Comparison of ENCODE assay signal across 17 cellular contexts in the genomic region with DNA sequence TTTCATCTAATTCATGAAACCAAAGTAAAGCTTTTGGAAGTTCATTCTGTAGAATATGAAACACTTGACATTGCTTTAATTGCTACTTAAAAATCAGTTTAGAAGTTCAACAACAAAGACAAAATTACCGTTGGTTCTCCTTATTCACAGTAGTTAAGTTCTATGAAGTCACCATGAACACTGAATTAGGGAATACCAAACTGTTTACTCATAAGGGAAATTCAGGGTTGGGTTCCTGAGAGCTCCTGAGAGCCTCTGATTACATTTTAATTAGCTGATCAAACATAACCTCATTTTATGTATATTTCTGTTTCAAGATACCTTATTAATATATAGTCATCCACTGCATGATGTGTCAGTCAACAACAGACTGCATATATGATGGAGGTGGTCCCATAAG. TPM values are rescaled to one million over a fixed set of nuclear protein-coding genes. Genes with fewer than 3 reads are reported as not detected.
A peak's percentile ranks its signal among the peaks of the same experiment; 100 is the strongest.
DNase-seq lines count a peak whose midpoint lies in the region; ATAC-seq and TF ChIP-seq lines count a peak whose summit lies in the region.
"Had no signal": no experiment of that assay in that cellular context is flagged by ENCODE, and none has a peak within 500 bp of the region (broad histone marks: within the 10 kb centered on the region; RNA-seq: fewer than 3 reads in every experiment).

No MANE protein-coding gene starts in this region.

- peak; percentile 80 for DNase-seq in EL
- DNase-seq in LHCN-M2 (ENCODE audit: low read depth) = peak; percentile 66
- peak; percentile 46 for DNase-seq in astrocyte of the spinal cord (ENCODE audit: low read depth, low spot score)
- peak; percentile 60 for DNase-seq in myocyte (ENCODE audit: low read depth)
- DNase-seq in NCI-H82 treated with DMSO at 0.1 percent for 48 hours (lab: John Stamatoyannopoulos, UW; ENCODE audit: unreplicated experiment) = no peak
- no peak for DNase-seq in G401 (ENCODE audit: low spot score)
- DNase-seq: activated effector memory CD4-positive, alpha-beta T cell treated with Interleukin-2 at 50 U/mL for 16 hours; CD4-positive, alpha-beta T cell; central memory CD4-positive, alpha-beta T cell; esophagus squamous epithelium; islet precursor cell; naive B cell; NCI-H1694; NCI-H774; right lobe of liver had no signal

- ATAC-seq in HG03520 (IDR thresholded peaks at IDR 0.05; ENCODE audit: unreplicated experiment) (no peak), HG03442 (IDR thresholded peaks at IDR 0.05; ENCODE audit: unreplicated experiment) (no peak)

- in situ Hi-C loops in astrocyte of the spinal cord (cut with HindIII; ENCODE audit: low sequenced_read_pairs) (no loop called here), G401 (cut with HindIII; ENCODE audit: low sequenced_read_pairs) (no loop called here)

- H3K4me3 ChIP-seq in astrocyte of the spinal cord (ENCODE audit: low read depth, low read length) = no peak overlapping the region
- H3K4me3 ChIP-seq: esophagus squamous epithelium, right lobe of liver had no signal

- no peak for TF ChIP-seq CTCF in astrocyte of the spinal cord (IDR thresholded peaks at IDR 0.05; ENCODE audit: low read depth, low read length)

RNA-seq across cellular contexts. Expression of a gene that starts 46.1 kb away (rescaled TPM):
- total RNA-seq in LHCN-M2 (2014; rRNA removed) (5.1 and 5.3 TPM in 2 replicates), myocyte (11.3 and 15.0 TPM in 2 replicates)
- 3.1 TPM for polyA plus RNA-seq in LHCN-M2 (2012)
- 5.0 TPM for polyA plus RNA-seq in myocyte (2012)
- 1.0 and 9.6 TPM in 2 replicates for total RNA-seq in G401 (2014; rRNA removed; shearing (Covaris generic))

Comparison
In these comparisons a context has a peak if more than half of its experiments do, and no peak if none do; other contexts are left out.
1. DNase-seq: peak in EL (single experiment), LHCN-M2 (single experiment), astrocyte of the spinal cord (single experiment) and myocyte (single experiment); none in NCI-H82 treated with DMSO at 0.1 percent for 48 hours (single experiment) and G401 (single experiment).